ENCODE assay signal across 1 cellular context in the genomic region with DNA sequence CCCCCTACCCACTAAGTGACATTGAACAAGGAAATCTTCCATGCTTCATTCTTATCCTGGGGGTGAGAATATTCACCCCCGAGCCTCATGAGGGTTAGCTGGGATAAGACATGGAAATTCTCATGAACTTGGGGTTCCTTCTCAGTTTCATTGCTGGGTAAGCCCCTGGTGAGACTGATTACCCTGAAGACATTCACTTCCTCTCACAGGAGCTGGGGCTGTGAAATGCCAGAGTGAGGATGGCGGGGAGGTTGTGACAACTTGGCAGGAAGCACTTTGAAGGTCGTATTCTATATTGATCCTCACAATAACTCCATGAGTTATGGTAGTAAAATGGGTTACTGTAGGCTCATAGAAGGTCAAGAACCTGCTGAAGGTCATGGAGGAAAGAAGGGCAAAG.
TF ChIP-seq lines count a peak whose summit lies in the region.

No MANE protein-coding gene starts in this region.

TF ChIP-seq in GM12878, 131 proteins besides CTCF, POLR2A, EP300 and RAD21 (continued from another document):
- TF ChIP-seq CBFB (IDR thresholded peaks at IDR 0.05; ENCODE audit: low read depth) = no peak
- TF ChIP-seq IKZF1 (conservative IDR thresholded peaks at IDR 0.05) = peak; percentile 30; the same call in 1 of the 2 replicates
- TF ChIP-seq ZBED1 (IDR thresholded peaks at IDR 0.05; ENCODE audit: borderline replicate concordance) = no peak
- TF ChIP-seq DPF2 (IDR thresholded peaks at IDR 0.05) = no peak
- no peak for TF ChIP-seq SMC3 (IDR thresholded peaks at IDR 0.05; ENCODE audit: borderline replicate concordance, low read length)
- TF ChIP-seq MAX (IDR thresholded peaks at IDR 0.05; ENCODE audit: low read depth, low read length) = no peak
- TF ChIP-seq, protein P1, sequence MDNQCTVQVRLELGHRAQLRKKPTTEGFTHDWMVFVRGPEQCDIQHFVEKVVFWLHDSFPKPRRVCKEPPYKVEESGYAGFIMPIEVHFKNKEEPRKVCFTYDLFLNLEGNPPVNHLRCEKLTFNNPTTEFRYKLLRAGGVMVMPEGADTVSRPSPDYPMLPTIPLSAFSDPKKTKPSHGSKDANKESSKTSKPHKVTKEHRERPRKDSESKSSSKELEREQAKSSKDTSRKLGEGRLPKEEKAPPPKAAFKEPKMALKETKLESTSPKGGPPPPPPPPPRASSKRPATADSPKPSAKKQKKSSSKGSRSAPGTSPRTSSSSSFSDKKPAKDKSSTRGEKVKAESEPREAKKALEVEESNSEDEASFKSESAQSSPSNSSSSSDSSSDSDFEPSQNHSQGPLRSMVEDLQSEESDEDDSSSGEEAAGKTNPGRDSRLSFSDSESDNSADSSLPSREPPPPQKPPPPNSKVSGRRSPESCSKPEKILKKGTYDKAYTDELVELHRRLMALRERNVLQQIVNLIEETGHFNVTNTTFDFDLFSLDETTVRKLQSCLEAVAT (IDR thresholded peaks at IDR 0.05) = no peak
TF ChIP-seq in GM12878: peak in this region for 2.
